ENCODE assay signal across 8 cellular contexts in the genomic region with DNA sequence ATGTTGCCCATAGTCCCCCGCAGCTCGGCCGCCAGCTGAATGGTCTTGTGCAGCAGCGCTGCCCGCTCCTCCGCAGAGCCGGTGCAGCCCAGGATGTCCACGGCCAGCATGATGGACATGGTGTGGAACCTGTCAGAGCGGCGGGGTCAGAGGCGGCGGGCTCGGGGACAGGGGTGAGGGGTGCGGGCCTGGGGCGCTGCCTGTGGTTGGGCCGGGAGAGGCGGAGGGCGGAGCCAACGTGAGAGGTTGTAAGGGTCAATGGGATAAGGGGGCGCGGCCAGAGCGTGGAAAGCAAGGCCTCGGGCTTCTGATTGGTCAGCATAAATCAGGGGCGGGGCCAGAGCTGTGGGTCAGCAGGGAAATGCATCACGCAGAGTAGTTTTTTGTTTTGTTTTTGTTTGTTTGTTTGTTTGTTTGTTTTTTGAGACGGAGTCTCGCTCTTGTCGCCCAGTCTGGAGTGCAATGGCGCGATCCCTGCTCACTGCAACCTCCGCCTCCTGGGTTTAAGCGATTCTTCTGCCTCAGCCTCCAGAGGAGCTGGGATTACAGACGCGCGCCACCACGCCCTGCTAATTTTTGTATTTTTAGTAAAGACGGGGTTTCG. TPM values are rescaled to one million over a fixed set of nuclear protein-coding genes. Genes with fewer than 3 reads are reported as not detected.
A peak's percentile ranks its signal among the peaks of the same experiment; 100 is the strongest.
DNase-seq lines count a peak whose midpoint lies in the region; ATAC-seq, FAIRE-seq and TF ChIP-seq lines count a peak whose summit lies in the region.

No MANE protein-coding gene starts in this region.

- H3K79me2 ChIP-seq in H1 (ENCODE audit: control insufficient read depth in 1 of 2, insufficient read depth in 2 of 2, low read length in 2 of 2) = no peaks in the 10 kb centered on the region

- peaks cover 0 to 5% of the 10 kb centered on the region in 2 experiments for H4K20me1 ChIP-seq in H1 (replicated peaks in 1 of 2; ENCODE audit: control insufficient read depth in 1 of 2, insufficient read depth in 2 of 2, low read length in 2 of 2)

- no peak overlapping the region for H2BK20ac ChIP-seq in H1 (ENCODE audit: low read length)

- H2BK120ac ChIP-seq in H1 (replicated peaks; ENCODE audit: low read depth, low read length) = no peak overlapping the region

- ATAC-seq in left lung = peak; percentile 87
- no peak for ATAC-seq in GM21717 (IDR thresholded peaks at IDR 0.05; ENCODE audit: unreplicated experiment)

- no peak overlapping the region for H4K5ac ChIP-seq in H1 (ENCODE audit: insufficient read length, low read depth, low read length)

- H3K9me3 ChIP-seq in H1 (ENCODE audit: insufficient read depth in 2 of 2, low read depth in 1 of 2, low read length in 1 of 2) = no peaks in the 10 kb centered on the region
- H3K9me3 ChIP-seq in left lung = no peaks in the 10 kb centered on the region
- no peaks in the 10 kb centered on the region for H3K9me3 ChIP-seq in ascending aorta

- CTCF ChIA-PET in H1 (lab: Charles Lee; ENCODE audit: partially characterized antibody) = interaction anchor here (0.5 to 7.3 kb wide), 10 partner anchors 7 to 1441 kb away, joined by 3 to 37 read pairs (median 4); partner anchors contain the start of genes CDK9 and TOR2A
- CTCF ChIA-PET in GM10248 (lab: Yijun Ruan, JAX) = interaction anchor here (0.9 to 4.7 kb wide), 5 partner anchors 11 to 179 kb away, joined by 3 to 17 read pairs (median 4); no protein-coding TSS in a partner anchor

- DNase-seq in HuH-7 (ENCODE audit: low spot score) = peak; percentile 96
- DNase-seq in H1 (ENCODE audit: low read depth in 1 of 2, low spot score in 2 of 2) = peak; percentile 67 to 96
- DNase-seq in left lung = peak; percentile 80 to 89
- peak; percentile 85 for DNase-seq in superior temporal gyrus (ENCODE audit: extremely low spot score)
- DNase-seq in ascending aorta (ENCODE audit: low spot score in 2 of 2) = no peak
- no peak for DNase-seq in GM10248 (ENCODE audit: extremely low spot score)
- no peak for DNase-seq in germinal center (ENCODE audit: low spot score)

- peak; percentile 7 for FAIRE-seq in H1 (lab: Jason Lieb, UNC)

- no peaks in the 10 kb centered on the region; a peak in 2 of 7 replicates for H3K4me1 ChIP-seq in H1 (replicated peaks in 1 of 4; ENCODE audit: control insufficient read depth in 3 of 4, insufficient read depth in 4 of 4, low read length in 3 of 4)
- H3K4me1 ChIP-seq in left lung = peaks cover 6 to 33% of the 10 kb centered on the region in 2 donors
- H3K4me1 ChIP-seq in ascending aorta = no peaks in the 10 kb centered on the region

- no peak overlapping the region for H3K9ac ChIP-seq in H1 (replicated peaks in 1 of 4; ENCODE audit: extremely low read depth in 1 of 4, low read depth in 3 of 4, low read length in 3 of 4)

- intact Hi-C loops in left lung (cut with DNase I) = no loop called here
- intact Hi-C loops in ascending aorta (cut with DNase I) = no loop called here

- no peak overlapping the region for H4K91ac ChIP-seq in H1 (replicated peaks; ENCODE audit: insufficient read length, low read length)

- no peaks in the 10 kb centered on the region for H3K27me3 ChIP-seq in H1 (replicated peaks in 1 of 4; ENCODE audit: control insufficient read depth in 3 of 4, extremely low read depth in 1 of 4, insufficient read depth in 3 of 4, low read length in 3 of 4)
- no peaks in the 10 kb centered on the region for H3K27me3 ChIP-seq in left lung
- H3K27me3 ChIP-seq in ascending aorta = no peaks in the 10 kb centered on the region

- peaks cover 7% of the 10 kb centered on the region; the same call in 1 of the 2 replicates for H3K23me2 ChIP-seq in H1 (ENCODE audit: low read depth, low read length)

- no peak for TF ChIP-seq RAD21 in H1 (IDR thresholded peaks at IDR 0.05 in 1 of 2, conservative IDR thresholded peaks at IDR 0.05 in 1 of 2; ENCODE audit: low read depth in 2 of 2, low read length in 2 of 2)

- H3K36me3 ChIP-seq in H1 (ENCODE audit: control insufficient read depth in 2 of 4, insufficient read depth in 4 of 4, low read length in 3 of 4) (no peaks in the 10 kb centered on the region), left lung (peaks cover 0 to 93% of the 10 kb centered on the region in 2 donors), ascending aorta (no peaks in the 10 kb centered on the region)

- no peak for TF ChIP-seq POLR2A in H1 (IDR thresholded peaks at IDR 0.05; ENCODE audit: control extremely low read depth in 1 of 2, low read depth in 2 of 2, low read length in 2 of 2)

- H2BK15ac ChIP-seq in H1 (ENCODE audit: low read length) = no peak overlapping the region

- TF ChIP-seq CTCF in H1 (IDR thresholded peaks at IDR 0.05; ENCODE audit: control extremely low read depth in 1 of 3, insufficient read depth in 1 of 3, low read depth in 1 of 3, low read length in 3 of 3) (no peak), left lung (IDR thresholded peaks at IDR 0.05) (no peak), ascending aorta (IDR thresholded peaks at IDR 0.05) (no peak), GM10248 (IDR thresholded peaks at IDR 0.05; ENCODE audit: control extremely low read depth, extremely low read depth, low read depth, missing control alignments) (no peak)

- H3K79me1 ChIP-seq in H1 (ENCODE audit: low read depth, low read length) = no peaks in the 10 kb centered on the region

- H3K23ac ChIP-seq in H1 (ENCODE audit: insufficient read length) = no peak overlapping the region

- H2BK5ac ChIP-seq in H1 (ENCODE audit: low read depth, low read length) = no peak overlapping the region; the same call in 1 of the 2 replicates

- no peak overlapping the region for H3K4ac ChIP-seq in H1 (replicated peaks; ENCODE audit: insufficient read length, low read depth, low read length)

- WGBS in H1 (ENCODE audit: extremely low coverage in 1 of 2, insufficient coverage in 1 of 2, insufficient read length in 1 of 2, insufficient replicate concordance in 2 of 2, low coverage in 1 of 2, low lambda C conversion rate in 2 of 2, missing lambda C conversion rate in 1 of 2), 2 experiments = 6% methylated on average over 31 of the region's 38 CpGs; no CpG with 5 or more reads in 1 of the 2 experiments

- H3K4me2 ChIP-seq in H1 (ENCODE audit: insufficient read depth in 1 of 2, low read depth in 2 of 2, low read length in 2 of 2) = peak overlapping the region; percentile 87 to 92

- H3K18ac ChIP-seq in H1 (ENCODE audit: extremely low read depth, low read length) = no peak overlapping the region

- H3K27ac ChIP-seq in H1 (ENCODE audit: low read depth, low read length) (no peak overlapping the region), left lung (no peak overlapping the region), ascending aorta (no peak overlapping the region)

- no peak for TF ChIP-seq EP300 in H1 (IDR thresholded peaks at IDR 0.05; ENCODE audit: borderline replicate concordance in 1 of 2, low read depth in 2 of 2, low read length in 2 of 2)

- H2AFZ ChIP-seq in H1 (ENCODE audit: low read length) = no peak overlapping the region

- no peak overlapping the region for H4K8ac ChIP-seq in H1 (ENCODE audit: extremely low read depth, insufficient read depth, low read length)

- no peak overlapping the region for H2BK12ac ChIP-seq in H1 (ENCODE audit: low read depth, low read length)

- no peak overlapping the region for H2AK5ac ChIP-seq in H1 (ENCODE audit: low read depth, low read length)

- H3K14ac ChIP-seq in H1 (ENCODE audit: insufficient read length) = no peak overlapping the region

- H3K4me3 ChIP-seq in H1 (ENCODE audit: extremely low read depth in 1 of 4, insufficient read depth in 2 of 4, low read depth in 3 of 4, low read length in 4 of 4) (peak overlapping the region; percentile 32 to 67 (median 47)), left lung (peak overlapping the region in 1 of 2 donors; percentile 26), ascending aorta (no peak overlapping the region)

- no peak overlapping the region for H3K56ac ChIP-seq in H1 (replicated peaks; ENCODE audit: insufficient read length, low read depth, low read length)

- POLR2A ChIA-PET in H1 (lab: Charles Lee; ENCODE audit: partially characterized antibody) (interaction anchor here (0.7 to 2.0 kb wide), 10 partner anchors 13 to 291 kb away, joined by 3 to 6 read pairs (median 4); partner anchors contain the start of genes CDK9, LRSAM1 and RPL12), GM10248 (lab: Yijun Ruan, JAX) (interaction anchor here (0.5 kb wide), 1 partner anchor 72 kb away, joined by 5 read pairs; no protein-coding TSS in a partner anchor)

RNA-seq across cellular contexts. Expression of gene TOR2A, which starts 6.8 kb away (rescaled TPM):
- total RNA-seq in H1 (2021; fragmentation: NEBNext Ultra II Directional; extraction: Animal tissue kit (Norgen Biotek cat#: 25700)) = 18.4 and 18.7 TPM in 2 replicates
- 24.9 and 34.2 TPM in 2 replicates for polyA plus RNA-seq in H1 (2011; rRNA removed)
- 18.8 TPM for polyA plus RNA-seq in H1 (2011; cell fraction: cytosol; rRNA removed)
- polyA plus RNA-seq in H1 (2011; cell fraction: nucleus; rRNA removed) = 24.8 TPM
- polyA plus RNA-seq in H1 (2012, experiment 1 of 2) = 10.1 to 23.2 TPM (median 21.4 TPM) in 4 replicates
- 18.1 TPM for polyA plus RNA-seq in H1 (2012, experiment 2 of 2)
- 18.7 TPM for polyA plus RNA-seq in H1 (2013, experiment 1 of 2)
- 21.8 TPM for polyA plus RNA-seq in H1 (2013, experiment 2 of 2)
- 4.3 and 4.4 TPM in 2 replicates for polyA minus RNA-seq in H1 (2011; rRNA and poly(A)+ RNA removed)
- 11.2 TPM for polyA minus RNA-seq in H1 (2011; cell fraction: cytosol; rRNA and poly(A)+ RNA removed)
- polyA minus RNA-seq in H1 (2011; cell fraction: nucleus; rRNA and poly(A)+ RNA removed) = 9.3 TPM
- total RNA-seq in left lung = 10 to 100 TPM; 19.5 to 21.8 TPM
- not detected for total RNA-seq in ascending aorta

RNA-seq across cellular contexts. Expression of gene TTC16, which starts 26.1 kb away (rescaled TPM):
- total RNA-seq in H1 (2021; fragmentation: NEBNext Ultra II Directional; extraction: Animal tissue kit (Norgen Biotek cat#: 25700)) = not detected in 2 replicates
- polyA plus RNA-seq in H1 (2011; rRNA removed) = 0.03 TPM in 2 replicates
- 0.03 TPM for polyA plus RNA-seq in H1 (2011; cell fraction: cytosol; rRNA removed)
- 0.11 TPM for polyA plus RNA-seq in H1 (2011; cell fraction: nucleus; rRNA removed)
- polyA plus RNA-seq in H1 (2012, experiment 1 of 2) = 0.08 TPM in 2 of 4 replicates, not detected in the others
- polyA plus RNA-seq in H1 (2012, experiment 2 of 2) = not detected
- polyA plus RNA-seq in H1 (2013, experiment 1 of 2) = 0.02 TPM
- polyA plus RNA-seq in H1 (2013, experiment 2 of 2) = 0.02 TPM
- 0.06 TPM in 1 of 2 replicates, not detected in the other for polyA minus RNA-seq in H1 (2011; rRNA and poly(A)+ RNA removed)
- polyA minus RNA-seq in H1 (2011; cell fraction: cytosol; rRNA and poly(A)+ RNA removed) = not detected
- polyA minus RNA-seq in H1 (2011; cell fraction: nucleus; rRNA and poly(A)+ RNA removed) = not detected
- total RNA-seq in left lung (1 to 10 TPM in 1 of 2 donors, under 1 TPM in 1; 0.15 to 1.0 TPM), ascending aorta (not detected)

RNA-seq across cellular contexts. Expression of gene PTRH1, which starts 26.5 kb away (rescaled TPM):
- total RNA-seq in H1 (2021; fragmentation: NEBNext Ultra II Directional; extraction: Animal tissue kit (Norgen Biotek cat#: 25700)) = 11.1 and 11.2 TPM in 2 replicates
- polyA plus RNA-seq in H1 (2011; rRNA removed) = 19.8 and 26.4 TPM in 2 replicates
- polyA plus RNA-seq in H1 (2011; cell fraction: cytosol; rRNA removed) = 19.3 TPM
- polyA plus RNA-seq in H1 (2011; cell fraction: nucleus; rRNA removed) = 15.4 TPM
- polyA plus RNA-seq in H1 (2012, experiment 1 of 2) = 4.3 to 12.8 TPM (median 10.2 TPM) in 4 replicates
- polyA plus RNA-seq in H1 (2012, experiment 2 of 2) = 9.6 TPM
- 5.9 TPM for polyA plus RNA-seq in H1 (2013, experiment 1 of 2)
- 6.8 TPM for polyA plus RNA-seq in H1 (2013, experiment 2 of 2)
- 1.8 and 3.4 TPM in 2 replicates for polyA minus RNA-seq in H1 (2011; rRNA and poly(A)+ RNA removed)
- 7.9 TPM for polyA minus RNA-seq in H1 (2011; cell fraction: cytosol; rRNA and poly(A)+ RNA removed)
- polyA minus RNA-seq in H1 (2011; cell fraction: nucleus; rRNA and poly(A)+ RNA removed) = 8.3 TPM
- total RNA-seq in left lung (10 to 100 TPM; 17.1 to 20.2 TPM), ascending aorta (5.4 TPM)

RNA-seq across cellular contexts. Expression of gene CFAP157, which starts 35.1 kb away (rescaled TPM):
- not detected in 2 replicates for total RNA-seq in H1 (2021; fragmentation: NEBNext Ultra II Directional; extraction: Animal tissue kit (Norgen Biotek cat#: 25700))
- 0.05 TPM in 1 of 2 replicates, not detected in the other for polyA plus RNA-seq in H1 (2011; rRNA removed)
- polyA plus RNA-seq in H1 (2011; cell fraction: cytosol; rRNA removed) = 0.03 TPM
- 0.17 TPM for polyA plus RNA-seq in H1 (2011; cell fraction: nucleus; rRNA removed)
- polyA plus RNA-seq in H1 (2012, experiment 1 of 2) = 1.1 to 1.8 TPM (median 1.4 TPM) in 4 replicates
- polyA plus RNA-seq in H1 (2012, experiment 2 of 2) = 0.62 TPM
- 0.06 TPM for polyA plus RNA-seq in H1 (2013, experiment 1 of 2)
- polyA plus RNA-seq in H1 (2013, experiment 2 of 2) = 0.02 TPM
- 0.06 TPM in 1 of 2 replicates, not detected in the other for polyA minus RNA-seq in H1 (2011; rRNA and poly(A)+ RNA removed)
- polyA minus RNA-seq in H1 (2011; cell fraction: cytosol; rRNA and poly(A)+ RNA removed) = not detected
- polyA minus RNA-seq in H1 (2011; cell fraction: nucleus; rRNA and poly(A)+ RNA removed) = not detected
- total RNA-seq in left lung (1 to 10 TPM in 1 of 2 donors, under 1 TPM in 1; 0.35 to 7.6 TPM), ascending aorta (not detected)

RNA-seq across cellular contexts. Expression of gene SH2D3C, which starts 36.5 kb away (rescaled TPM):
- 6.4 and 7.3 TPM in 2 replicates for total RNA-seq in H1 (2021; fragmentation: NEBNext Ultra II Directional; extraction: Animal tissue kit (Norgen Biotek cat#: 25700))
- 8.1 and 12.3 TPM in 2 replicates for polyA plus RNA-seq in H1 (2011; rRNA removed)
- polyA plus RNA-seq in H1 (2011; cell fraction: cytosol; rRNA removed) = 4.1 TPM
- polyA plus RNA-seq in H1 (2011; cell fraction: nucleus; rRNA removed) = 7.2 TPM
- polyA plus RNA-seq in H1 (2012, experiment 1 of 2) = 3.5 to 7.1 TPM (median 5.6 TPM) in 4 replicates
- 5.4 TPM for polyA plus RNA-seq in H1 (2012, experiment 2 of 2)
- polyA plus RNA-seq in H1 (2013, experiment 1 of 2) = 2.8 TPM
- 2.7 TPM for polyA plus RNA-seq in H1 (2013, experiment 2 of 2)
- 4.2 and 4.4 TPM in 2 replicates for polyA minus RNA-seq in H1 (2011; rRNA and poly(A)+ RNA removed)
- polyA minus RNA-seq in H1 (2011; cell fraction: cytosol; rRNA and poly(A)+ RNA removed) = 3.4 TPM
- 9.1 TPM for polyA minus RNA-seq in H1 (2011; cell fraction: nucleus; rRNA and poly(A)+ RNA removed)
- 10 to 100 TPM; 21.7 to 41.9 TPM for total RNA-seq in left lung
- total RNA-seq in ascending aorta = 49.5 TPM

Comparison
In these comparisons a context has a peak if more than half of its experiments do, and no peak if none do; other contexts are left out.
1. DNase-seq: peak in HuH-7 (single experiment), H1 (2 of 2), left lung (2 of 2) and superior temporal gyrus (single experiment); none in ascending aorta (0 of 2), GM10248 (single experiment) and germinal center (single experiment).
2. H3K4me3 ChIP-seq: peak in H1 (4 of 4); none in ascending aorta (0 of 2).
3. RNA of gene TOR2A, which starts 6.8 kb away (total RNA-seq): 19.5 to 21.8 TPM in left lung and 18.4 to 18.7 TPM in H1; not detected in ascending aorta (single experiment); every median in the first group is over 10 times any median in the second.